8 cellular contexts compared by ENCODE assay signal in genomic region chr3:129608087-129608935, GRCh38. TPM values are rescaled to one million over a fixed set of nuclear protein-coding genes. Genes with fewer than 3 reads are reported as not detected.
DNase-seq lines count a peak whose midpoint lies in the region; ATAC-seq and TF ChIP-seq lines count a peak whose summit lies in the region.

No MANE protein-coding gene starts in this region.

- in situ Hi-C loops in astrocyte of the cerebellum (cut with HindIII; ENCODE audit: low sequenced_read_pairs) = no loop called here

- H3K4me3 ChIP-seq in astrocyte of the cerebellum (ENCODE audit: low read depth, low read length) = no peak overlapping the region
- peak overlapping the region; percentile 55 for H3K4me3 ChIP-seq in lower lobe of right lung

- no peaks in the 10 kb centered on the region for H3K36me3 ChIP-seq in lower lobe of right lung

- H3K27ac ChIP-seq in lower lobe of right lung = peak overlapping the region; percentile 90

- TF ChIP-seq CTCF in astrocyte of the cerebellum (IDR thresholded peaks at IDR 0.05; ENCODE audit: low read depth, low read length, missing control alignments) = peak; percentile 14
- peak; percentile 19 for TF ChIP-seq CTCF in lower lobe of right lung (IDR thresholded peaks at IDR 0.05)

- DNase-seq in DMS153 treated with DMSO at 0.1 percent for 48 hours (lab: John Stamatoyannopoulos, UW; ENCODE audit: unreplicated experiment) = peak; percentile 34
- DNase-seq in NCI-H1694 (lab: John Stamatoyannopoulos, UW) = peak; percentile 73
- no peak for DNase-seq in astrocyte of the cerebellum (ENCODE audit: low read depth)
- no peak for DNase-seq in lower lobe of right lung
- DNase-seq in germinal center (ENCODE audit: low spot score) = no peak

- H3K9me3 ChIP-seq in lower lobe of right lung = no peaks in the 10 kb centered on the region

- H3K4me1 ChIP-seq in lower lobe of right lung = peaks cover 74% of the 10 kb centered on the region

- ATAC-seq in lower lobe of right lung (no peak), HG02610 (IDR thresholded peaks at IDR 0.05; ENCODE audit: unreplicated experiment) (no peak), HG03280 (IDR thresholded peaks at IDR 0.05; ENCODE audit: unreplicated experiment) (no peak), GM18870 (IDR thresholded peaks at IDR 0.05; ENCODE audit: unreplicated experiment) (no peak)

- intact Hi-C loops in lower lobe of right lung (cut with DNase I) = no loop called here

- H3K27me3 ChIP-seq in lower lobe of right lung (ENCODE audit: low read depth) = no peaks in the 10 kb centered on the region

RNA-seq across cellular contexts. Expression of gene PLXND1, which starts 1.8 kb away (rescaled TPM):
- total RNA-seq in lower lobe of right lung = 233 TPM

Comparison
In these comparisons a context has a peak if more than half of its experiments do, and no peak if none do; other contexts are left out.
1. DNase-seq: peak in DMS153 treated with DMSO at 0.1 percent for 48 hours (single experiment) and NCI-H1694 (single experiment); none in astrocyte of the cerebellum (single experiment), lower lobe of right lung (single experiment) and germinal center (single experiment).